In the genomic region with DNA sequence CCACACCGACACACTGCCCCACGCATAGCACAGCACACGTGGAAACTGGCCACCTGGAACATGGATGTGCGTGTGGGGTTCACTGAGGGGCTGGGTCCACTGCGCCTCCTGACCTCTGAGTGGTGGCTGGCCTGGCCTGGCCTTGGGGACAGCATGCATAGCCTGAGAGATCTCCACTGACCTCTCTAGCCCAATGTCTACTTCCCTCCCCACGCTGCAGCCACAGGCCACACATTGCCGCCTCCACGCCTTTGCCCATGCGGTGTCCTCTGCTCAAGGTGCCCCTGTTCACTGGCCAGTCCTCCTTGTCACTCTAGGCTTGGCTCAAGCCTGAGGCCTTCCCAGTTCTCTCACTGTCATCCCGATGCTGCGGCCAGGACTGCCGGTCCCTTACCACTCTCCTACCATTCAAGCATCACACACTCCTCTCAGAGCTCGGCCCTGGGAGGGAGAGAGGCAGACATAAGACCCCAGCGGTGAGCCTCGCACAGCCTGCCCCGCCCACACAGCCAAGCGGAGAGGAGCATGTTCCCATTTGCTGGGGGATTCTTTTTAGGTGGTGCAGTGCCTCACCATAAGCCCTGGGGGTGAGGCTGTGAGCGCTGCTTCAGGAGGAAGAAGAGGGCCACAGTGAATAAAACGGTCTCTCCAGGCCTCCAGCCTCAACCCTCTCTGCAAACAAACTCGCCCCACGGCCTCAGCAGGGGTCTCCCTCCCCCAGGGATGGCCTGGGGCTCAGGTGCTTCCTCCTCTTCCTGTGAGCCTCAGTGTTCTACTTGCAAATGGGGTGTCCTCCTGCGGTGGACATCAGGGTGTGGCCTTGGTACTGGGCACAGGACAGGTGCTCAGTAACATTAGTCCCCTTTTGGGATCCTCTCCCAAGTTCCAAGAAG, we compare ENCODE assay signal across 32 cellular contexts.
"Had no signal": no experiment of that assay in that cellular context is flagged by ENCODE, and none has a peak within 500 bp of the region (broad histone marks: within the 10 kb centered on the region; RNA-seq: fewer than 3 reads in every experiment).

No MANE protein-coding gene starts in this region.

- H3K4me3 ChIP-seq: breast epithelium, heart right ventricle, lower lobe of right lung, mucosa of descending colon, pancreas, prostate gland, sigmoid colon, stomach, suprapubic skin, tibial artery had no signal

- H3K27me3 ChIP-seq: breast epithelium, neutrophil, pancreas, sigmoid colon, suprapubic skin had no signal

- H3K4me3 Mint-ChIP-seq: activated CD4-positive, alpha-beta T cell treated with anti-CD3 and anti-CD28 coated beads, Interleukin-2, amount 10 ng/mL, durations not matched to agents 24 days and 14 days; activated CD8-positive, alpha-beta T cell treated with anti-CD3 and anti-CD28 coated beads for 36 hours; activated T-cell treated with anti-CD3 and anti-CD28 coated beads, Interleukin-2, amount 50 U/mL, for 72 hours; dendritic cell treated with granulocyte-macrophage colony-stimulating factor and Interleukin-4, amounts not matched to agents 40 ng/mL and 50 ng/mL, for 4 days; endodermal cell; natural killer cell treated with Interleukin-12 subunit alpha and Interleukin-12 subunit beta and Interleukin-15 and Interleukin-18, amount 100 ng/mL, for 72 hours; stimulated activated naive B cell treated with anti-CD40 and anti-IgM and Interleukin-4, amounts not matched to agents 10 μg/mL and 1 μg/mL and 100 μg/mL, for 72 hours; T-helper 1 cell treated with Interleukin-12 subunit alpha and Interleukin-12 subunit beta and Interleukin-4 antibody, amounts not matched to agents 30 μg/mL and 1 μg/mL, for 36 hours had no signal

- H3K27me3 Mint-ChIP-seq: activated CD4-positive, alpha-beta T cell treated with anti-CD3 and anti-CD28 coated beads, Interleukin-2, amount 10 ng/mL, durations not matched to agents 24 days and 14 days; activated CD8-positive, alpha-beta T cell treated with anti-CD3 and anti-CD28 coated beads for 36 hours; dendritic cell treated with granulocyte-macrophage colony-stimulating factor and Interleukin-4, amounts not matched to agents 40 ng/mL and 50 ng/mL, for 4 days had no signal

- H3K4me1 Mint-ChIP-seq: activated CD4-positive, alpha-beta T cell treated with anti-CD3 and anti-CD28 coated beads, Interleukin-2, amount 10 ng/mL, durations not matched to agents 24 days and 14 days; endodermal cell had no signal

- ATAC-seq: activated CD8-positive, alpha-beta T cell treated with anti-CD3 and anti-CD28 coated beads for 36 hours; activated T-cell treated with anti-CD3 and anti-CD28 coated beads, Interleukin-2, amount 50 U/mL, for 72 hours; esophagus mucosa; left lobe of liver; lower lobe of right lung; mucosa of descending colon; natural killer cell treated with Interleukin-12 subunit alpha and Interleukin-12 subunit beta and Interleukin-15 and Interleukin-18, amount 100 ng/mL, for 72 hours; pancreas; stimulated activated naive B cell treated with anti-CD40 and anti-IgM and Interleukin-4, amounts not matched to agents 10 μg/mL and 1 μg/mL and 100 μg/mL, for 72 hours had no signal

- H3K27ac ChIP-seq: breast epithelium, heart right ventricle, lower lobe of right lung, neutrophil, pancreas, prostate gland, sigmoid colon, stomach, suprapubic skin, tibial artery, WERI-Rb-1 had no signal

- H3K36me3 Mint-ChIP-seq: activated naive CD4-positive, alpha-beta T cell treated with anti-CD3 and anti-CD28 coated beads, Interleukin-2, amount 50 U/mL, for 72 hours; natural killer cell treated with Interleukin-12 subunit alpha and Interleukin-12 subunit beta and Interleukin-15 and Interleukin-18, amount 100 ng/mL, for 72 hours; stimulated activated naive B cell treated with anti-CD40 and anti-IgM and Interleukin-4, amounts not matched to agents 10 μg/mL and 1 μg/mL and 100 μg/mL, for 72 hours had no signal

- H3K4me1 ChIP-seq: breast epithelium, heart right ventricle, lower lobe of right lung, pancreas, prostate gland had no signal

- H3K36me3 ChIP-seq: breast epithelium, heart right ventricle, lower lobe of right lung, neutrophil, pancreas, prostate gland, sigmoid colon, stomach, suprapubic skin, tibial artery, WERI-Rb-1 had no signal

- FAIRE-seq: pancreas, small intestine had no signal

- H3K9me3 Mint-ChIP-seq: activated CD4-positive, alpha-beta T cell treated with anti-CD3 and anti-CD28 coated beads, Interleukin-2, amount 10 ng/mL, durations not matched to agents 24 days and 14 days; activated CD8-positive, alpha-beta T cell treated with anti-CD3 and anti-CD28 coated beads for 36 hours; activated naive CD4-positive, alpha-beta T cell treated with anti-CD3 and anti-CD28 coated beads, Interleukin-2, amount 50 U/mL, for 72 hours; activated T-cell treated with anti-CD3 and anti-CD28 coated beads, Interleukin-2, amount 50 U/mL, for 72 hours; dendritic cell treated with granulocyte-macrophage colony-stimulating factor and Interleukin-4, amounts not matched to agents 40 ng/mL and 50 ng/mL, for 4 days; endodermal cell; natural killer cell treated with Interleukin-12 subunit alpha and Interleukin-12 subunit beta and Interleukin-15 and Interleukin-18, amount 100 ng/mL, for 72 hours; stimulated activated naive B cell treated with anti-CD40 and anti-IgM and Interleukin-4, amounts not matched to agents 10 μg/mL and 1 μg/mL and 100 μg/mL, for 72 hours; T-helper 1 cell treated with Interleukin-12 subunit alpha and Interleukin-12 subunit beta and Interleukin-4 antibody, amounts not matched to agents 30 μg/mL and 1 μg/mL, for 36 hours had no signal

- DNase-seq: activated CD4-positive, alpha-beta T cell treated with anti-CD3 and anti-CD28 coated beads, Interleukin-2, amount 10 ng/mL, durations not matched to agents 24 days and 14 days; activated CD4-positive, CD25-positive, alpha-beta regulatory T cell treated with anti-CD3 and anti-CD28 coated beads, Interleukin-2, amount 50 U/mL, for 72 hours; activated CD8-positive, alpha-beta T cell treated with anti-CD3 and anti-CD28 coated beads for 36 hours; activated naive CD4-positive, alpha-beta T cell; activated T-cell treated with anti-CD3 and anti-CD28 coated beads, Interleukin-2, amount 50 U/mL, for 72 hours; central memory CD4-positive, alpha-beta T cell; endodermal cell; foreskin fibroblast; kidney glomerular epithelial cell; lower lobe of right lung; retina; sigmoid colon; small intestine; stimulated activated CD4-positive, alpha-beta T cell treated with anti-CD3 and anti-CD28 coated beads, Interleukin-1b, Interleukin-23, amount 100 ng/mL, for 48 hours; stimulated activated naive B cell treated with anti-CD40 and anti-IgM and Interleukin-4, amounts not matched to agents 10 μg/mL and 1 μg/mL and 100 μg/mL, for 72 hours; stomach; T-helper 9 cell; tibial artery; WERI-Rb-1 had no signal

- H3K9me3 ChIP-seq: breast epithelium, heart right ventricle, lower lobe of right lung, mucosa of descending colon, neutrophil, pancreas, prostate gland, sigmoid colon, stomach, suprapubic skin, tibial artery had no signal

- H3K27ac Mint-ChIP-seq: activated CD4-positive, alpha-beta T cell treated with anti-CD3 and anti-CD28 coated beads, Interleukin-2, amount 10 ng/mL, durations not matched to agents 24 days and 14 days; activated CD8-positive, alpha-beta T cell treated with anti-CD3 and anti-CD28 coated beads for 36 hours; activated T-cell treated with anti-CD3 and anti-CD28 coated beads, Interleukin-2, amount 50 U/mL, for 72 hours; dendritic cell treated with granulocyte-macrophage colony-stimulating factor and Interleukin-4, amounts not matched to agents 40 ng/mL and 50 ng/mL, for 4 days; endodermal cell; natural killer cell treated with Interleukin-12 subunit alpha and Interleukin-12 subunit beta and Interleukin-15 and Interleukin-18, amount 100 ng/mL, for 72 hours; stimulated activated naive B cell treated with anti-CD40 and anti-IgM and Interleukin-4, amounts not matched to agents 10 μg/mL and 1 μg/mL and 100 μg/mL, for 72 hours; T-helper 1 cell treated with Interleukin-12 subunit alpha and Interleukin-12 subunit beta and Interleukin-4 antibody, amounts not matched to agents 30 μg/mL and 1 μg/mL, for 36 hours had no signal
